12 cellular contexts compared by ENCODE assay signal in genomic region chr15:56835598-56836275, GRCh38.
DNase-seq lines count a peak whose midpoint lies in the region; TF ChIP-seq lines count a peak whose summit lies in the region.
"Had no signal": no experiment of that assay in that cellular context is flagged by ENCODE, and none has a peak within 500 bp of the region (broad histone marks: within the 10 kb centered on the region; RNA-seq: fewer than 3 reads in every experiment).

No MANE protein-coding gene starts in this region.

- DNase-seq in MG63 (peak; percentile 23), cardiac fibroblast (ENCODE audit: low read depth in 2 of 2) (peak; percentile 50 to 74), midbrain (lab: John Stamatoyannopoulos, UW) (peak; percentile 30), ecto neural progenitor cell (ENCODE audit: low spot score) (no peak), DMS153 treated with DMSO at 0.1 percent for 48 hours (lab: John Stamatoyannopoulos, UW; ENCODE audit: unreplicated experiment) (no peak), NCI-H2081 (lab: John Stamatoyannopoulos, UW) (no peak)
- DNase-seq: activated CD8-positive, alpha-beta memory T cell treated with anti-CD3 and anti-CD28 coated beads, Interleukin-2, amount 10 ng/mL, durations not matched to agents 7 days and 5 days; DND-41; endodermal cell; naive B cell; spleen had no signal

- H3K4me3 ChIP-seq in DOHH2 (ENCODE audit: low read length) (no peak overlapping the region), MG63 (no peak overlapping the region), cardiac fibroblast (replicated peaks in 1 of 2; ENCODE audit: low read depth in 2 of 2, low read length in 2 of 2) (no peak overlapping the region)
- H3K4me3 ChIP-seq: spleen had no signal

- TF ChIP-seq CTCF in DOHH2 (IDR thresholded peaks at IDR 0.05; ENCODE audit: low read depth, low read length, poor library complexity, severe bottlenecking) (no peak), cardiac fibroblast (IDR thresholded peaks at IDR 0.05; ENCODE audit: low read depth, low read length) (no peak)

- H3K79me2 ChIP-seq in DOHH2 (ENCODE audit: control insufficient read depth, low read length), result no peaks in the 10 kb centered on the region

- H3K36me3 ChIP-seq in DOHH2 (ENCODE audit: control insufficient read depth, low read length) (peaks cover 8% of the 10 kb centered on the region), MG63 (no peaks in the 10 kb centered on the region)
- H3K36me3 ChIP-seq: spleen had no signal

- H3K27me3 ChIP-seq in DOHH2 (ENCODE audit: control insufficient read depth, low read length) (no peaks in the 10 kb centered on the region), MG63 (no peaks in the 10 kb centered on the region)
- H3K27me3 ChIP-seq: spleen had no signal

- no peaks in the 10 kb centered on the region for H3K9me2 ChIP-seq in DOHH2 (replicated peaks; ENCODE audit: control insufficient read depth, low read length)

- H3K9me3 ChIP-seq in DOHH2 (ENCODE audit: control insufficient read depth, insufficient read depth, low read length) (peaks cover 9% of the 10 kb centered on the region; the same call in 1 of the 2 replicates), MG63 (no peaks in the 10 kb centered on the region)
- H3K9me3 ChIP-seq: spleen had no signal

- H3K27ac ChIP-seq in DOHH2 (ENCODE audit: low read depth, low read length), result peak overlapping the region; percentile 12; the same call in 1 of the 2 replicates
- H3K27ac ChIP-seq: spleen had no signal

- peak overlapping the region; percentile 30 for H3K4me2 ChIP-seq in DOHH2 (ENCODE audit: low read length)

- H4K20me1 ChIP-seq in DOHH2 (ENCODE audit: control insufficient read depth, insufficient read depth, low read depth, low read length), result no peaks in the 10 kb centered on the region

- H3F3A ChIP-seq in DOHH2 (ENCODE audit: control insufficient read depth, insufficient read depth), result peaks cover 18% of the 10 kb centered on the region

- H3K4me1 ChIP-seq in DOHH2 (ENCODE audit: control insufficient read depth, low read length), result peaks cover 72% of the 10 kb centered on the region

Comparison
In these comparisons a context has a peak if more than half of its experiments do, and no peak if none do; other contexts are left out.
1. DNase-seq: peak in MG63 (single experiment), cardiac fibroblast (2 of 2) and midbrain (single experiment); none in ecto neural progenitor cell (single experiment), DMS153 treated with DMSO at 0.1 percent for 48 hours (single experiment) and NCI-H2081 (0 of 2).